In the genomic region with DNA sequence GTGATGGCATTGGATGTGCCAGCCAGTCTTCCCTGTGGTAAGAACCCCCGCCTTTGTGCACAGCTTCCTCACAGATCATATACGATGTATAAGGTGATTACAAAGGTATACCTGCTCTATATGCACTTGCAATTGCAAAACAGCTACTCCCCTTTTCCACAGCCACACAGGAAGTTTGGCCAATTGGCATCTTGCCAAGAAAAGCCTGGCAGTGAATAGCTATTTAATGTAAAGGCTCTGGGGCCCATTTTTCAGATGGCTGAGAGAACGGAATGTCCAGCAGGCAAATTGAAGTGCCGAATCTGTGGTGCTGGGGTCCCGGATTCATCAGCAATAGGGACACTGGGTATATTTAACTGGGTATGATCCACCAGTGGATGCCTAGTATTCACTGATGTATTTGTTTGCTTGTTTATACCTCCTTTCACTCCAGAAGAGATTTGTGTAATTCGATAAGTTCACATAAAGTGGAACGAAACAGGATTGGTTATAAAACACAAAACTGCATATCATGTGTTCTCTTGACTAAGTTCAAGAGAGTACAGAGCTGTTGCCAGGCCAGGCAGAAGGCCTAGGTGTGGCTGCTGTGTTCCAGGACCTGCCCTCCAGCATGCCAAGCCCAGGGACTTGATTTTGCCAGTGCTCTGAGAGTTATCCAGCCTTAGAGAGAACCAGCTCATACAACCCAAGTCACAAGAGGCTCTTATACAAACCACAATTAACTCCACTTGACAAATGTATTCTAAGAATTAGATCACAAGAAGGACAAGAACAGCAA, we compare ENCODE assay signal across 13 cellular contexts. TPM values are rescaled to one million over a fixed set of nuclear protein-coding genes. Genes with fewer than 3 reads are reported as not detected.
DNase-seq lines count a peak whose midpoint lies in the region; ATAC-seq and TF ChIP-seq lines count a peak whose summit lies in the region.
"Had no signal": no experiment of that assay in that cellular context is flagged by ENCODE, and none has a peak within 500 bp of the region (broad histone marks: within the 10 kb centered on the region; RNA-seq: fewer than 3 reads in every experiment).

No MANE protein-coding gene starts in this region.

- no peak for TF ChIP-seq RAD21 in Ishikawa (IDR thresholded peaks at IDR 0.05; ENCODE audit: low read depth)

- H3K4me3 ChIP-seq in prostate gland (no peak overlapping the region), lower leg skin (ENCODE audit: low read depth, poor library complexity, severe bottlenecking) (no peak overlapping the region)

- TF ChIP-seq EP300 in Ishikawa (IDR thresholded peaks at IDR 0.05; ENCODE audit: borderline replicate concordance), result peak; percentile 60; the same call in 1 of the 2 replicates

- TF ChIP-seq POLR2A in prostate gland (IDR thresholded peaks at IDR 0.05) (peak; percentile 66), lower leg skin (IDR thresholded peaks at IDR 0.05) (no peak)

- TF ChIP-seq CTCF in prostate gland (IDR thresholded peaks at IDR 0.05), result no peak
- no peak for TF ChIP-seq CTCF in lower leg skin (IDR thresholded peaks at IDR 0.05)

- 53% methylated on average over 7 of the region's 7 CpGs for WGBS in prostate gland
- WGBS in lower leg skin, 2 donors, result 53 to 74% methylated on average over 7 of the region's 7 CpGs

- ATAC-seq in GM21619 (IDR thresholded peaks at IDR 0.05; ENCODE audit: unreplicated experiment), result no peak
- ATAC-seq in HG03565 (IDR thresholded peaks at IDR 0.05; ENCODE audit: unreplicated experiment), result no peak
- ATAC-seq: activated CD4-positive, alpha-beta T cell treated with anti-CD3 and anti-CD28 coated beads for 36 hours; activated T-helper 17 cell treated with anti-CD3 and anti-CD28 coated beads, Interleukin-2, amount 50 U/mL, for 72 hours; stimulated activated effector memory CD8-positive, alpha-beta T cell treated with anti-CD3 and anti-CD28 coated beads, Interleukin-12 subunit alpha, Interleukin-12 subunit beta, amount 100 ng/mL, for 72 hours had no signal

- intact Hi-C loops in prostate gland (cut with DNase I) (no loop called here), lower leg skin (cut with DNase I; ENCODE audit: low total_unique reads) (no loop called here)

- DNase-seq in NCI-H446 treated with DMSO at 0.1 percent for 48 hours (lab: John Stamatoyannopoulos, UW), result peak; percentile 5
- no peak for DNase-seq in epithelial cell of prostate (ENCODE audit: low read depth, low spot score)
- DNase-seq in prostate gland (ENCODE audit: low spot score), result peak; percentile 76
- no peak for DNase-seq in lower leg skin (ENCODE audit: low spot score in 2 of 2)
- DNase-seq: activated CD4-positive, alpha-beta T cell treated with anti-CD3 and anti-CD28 coated beads for 36 hours; CD8-positive, alpha-beta memory T cell had no signal

- H3K27ac ChIP-seq in epithelial cell of prostate, result peak overlapping the region; percentile 24
- H3K27ac ChIP-seq in prostate gland, result peak overlapping the region in 1 of 2 donors; percentile 6

- no peaks in the 10 kb centered on the region for H3K4me1 ChIP-seq in prostate gland (replicated peaks)

- H3K9me3 ChIP-seq in prostate gland, result no peaks in the 10 kb centered on the region

- H3K36me3 ChIP-seq in prostate gland, result no peaks in the 10 kb centered on the region

- no peaks in the 10 kb centered on the region for H3K27me3 ChIP-seq in prostate gland (replicated peaks; ENCODE audit: insufficient read depth)

TF ChIP-seq in Ishikawa, 13 proteins besides CTCF, POLR2A, EP300 and RAD21:
- TF ChIP-seq TAF1 (IDR thresholded peaks at IDR 0.05; ENCODE audit: low read depth), result no peak
- TF ChIP-seq USF1 (IDR thresholded peaks at IDR 0.05), result no peak
- TF ChIP-seq TCF12 (IDR thresholded peaks at IDR 0.05; ENCODE audit: low read depth), result peak; percentile 59; the same call in 1 of the 2 replicates
- TF ChIP-seq TEAD4 (IDR thresholded peaks at IDR 0.05), result peak; percentile 62; the same call in 1 of the 2 replicates
- TF ChIP-seq CEBPB (IDR thresholded peaks at IDR 0.05), result peak; percentile 90
- peak; percentile 99 for TF ChIP-seq NFIC (IDR thresholded peaks at IDR 0.05)

RNA-seq across cellular contexts. Expression of gene GABRP, which starts 27.7 kb away (rescaled TPM):
- total RNA-seq in prostate gland (1 to 10 TPM; 4.8 to 5.5 TPM), lower leg skin (10 to 100 TPM in 2 of 4 donors, 1 to 10 TPM in 2; 3.0 to 40.8 (median 19.3) TPM)
- total RNA-seq: activated CD4-positive, alpha-beta T cell treated with anti-CD3 and anti-CD28 coated beads for 36 hours; activated T-helper 17 cell treated with anti-CD3 and anti-CD28 coated beads, Interleukin-2, amount 50 U/mL, for 72 hours; CD8-positive, alpha-beta memory T cell; cerebellum; NCI-H460 had no signal

Comparison
In these comparisons a context has a peak if more than half of its experiments do, and no peak if none do; other contexts are left out.
1. DNase-seq: peak in NCI-H446 treated with DMSO at 0.1 percent for 48 hours (single experiment) and prostate gland (single experiment); none in epithelial cell of prostate (single experiment) and lower leg skin (0 of 2).